18 cellular contexts compared by ENCODE assay signal in the genomic region with DNA sequence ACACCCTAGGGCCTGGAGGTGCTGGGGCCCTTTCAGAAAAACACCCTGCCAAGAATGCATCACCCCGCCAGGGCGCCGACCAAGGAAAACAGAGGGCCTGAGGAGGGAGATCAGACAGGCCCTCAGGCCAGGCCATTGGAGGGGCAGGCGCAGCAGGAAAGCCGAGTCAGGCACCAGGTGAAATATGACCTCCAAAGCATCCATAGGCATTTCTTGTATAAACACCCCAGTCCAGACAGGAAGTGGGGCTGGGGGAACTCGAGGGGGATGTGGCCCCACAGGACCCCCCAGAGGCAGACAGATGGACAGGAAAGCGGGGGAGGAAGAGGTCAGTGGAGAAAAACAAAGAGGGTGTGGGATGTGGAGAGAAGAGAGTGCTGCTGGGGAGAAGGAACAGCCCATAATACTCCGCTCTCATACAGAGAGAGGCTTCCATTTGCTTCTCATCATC. TPM values are rescaled to one million over a fixed set of nuclear protein-coding genes. Genes with fewer than 3 reads are reported as not detected.
DNase-seq lines count a peak whose midpoint lies in the region; ATAC-seq, FAIRE-seq and TF ChIP-seq lines count a peak whose summit lies in the region.
"Had no signal": no experiment of that assay in that cellular context is flagged by ENCODE, and none has a peak within 500 bp of the region (broad histone marks: within the 10 kb centered on the region; RNA-seq: fewer than 3 reads in every experiment).

No MANE protein-coding gene starts in this region.

- no peak for ATAC-seq in upper lobe of right lung
- ATAC-seq: stimulated activated naive CD8-positive, alpha-beta T cell treated with anti-CD3 and anti-CD28 coated beads, Interleukin-15, amount 100 ng/mL, for 72 hours had no signal

- no peaks in the 10 kb centered on the region for H3K27me3 ChIP-seq in ascending aorta
- no peaks in the 10 kb centered on the region for H3K27me3 ChIP-seq in upper lobe of right lung
- H3K27me3 ChIP-seq in colonic mucosa, result no peaks in the 10 kb centered on the region
- H3K27me3 ChIP-seq: right atrium auricular region had no signal

- no peak overlapping the region for H3K9ac ChIP-seq in colonic mucosa (ENCODE audit: low read depth in 2 of 2, low read length in 2 of 2)

- DNase-seq in HTR-8/SVneo (ENCODE audit: insufficient read length, low spot score) (peak; percentile 82), ascending aorta (ENCODE audit: low spot score in 2 of 2) (no peak), iPS-NIHi7 (ENCODE audit: extremely low spot score) (peak; percentile 61), smooth muscle cell of the brain vasculature (ENCODE audit: low read depth, low spot score) (peak; percentile 93), kidney tubule cell (ENCODE audit: low spot score) (no peak), upper lobe of right lung (no peak), colonic mucosa (no peak), frontal cortex (ENCODE audit: low spot score in 2 of 2) (no peak)
- DNase-seq: activated CD4-positive, alpha-beta memory T cell treated with anti-CD3 and anti-CD28 coated beads, Interleukin-2, amount 10 ng/mL, durations not matched to agents 7 days and 5 days; activated gamma-delta T cell treated with Interleukin-2 at 50 U/mL for 16 hours; C1 segment of cervical spinal cord; DND-41; SHP77 treated with DMSO at 0.1 percent for 48 hours; stimulated activated naive CD8-positive, alpha-beta T cell treated with anti-CD3 and anti-CD28 coated beads, Interleukin-15, amount 100 ng/mL, for 72 hours had no signal

- no peak overlapping the region for H3K4me3 ChIP-seq in ascending aorta
- H3K4me3 ChIP-seq in upper lobe of right lung, result no peak overlapping the region
- no peak overlapping the region for H3K4me3 ChIP-seq in colonic mucosa
- H3K4me3 ChIP-seq: right atrium auricular region had no signal

- H3K36me3 ChIP-seq in ascending aorta (peaks cover 18% of the 10 kb centered on the region in 2 donors), upper lobe of right lung (peaks cover 8% of the 10 kb centered on the region), colonic mucosa (no peaks in the 10 kb centered on the region)
- H3K36me3 ChIP-seq: right atrium auricular region had no signal

- H3K27ac ChIP-seq in ascending aorta, result peak overlapping the region; percentile 29 to 46
- H3K27ac ChIP-seq in upper lobe of right lung, result no peak overlapping the region
- H3K27ac ChIP-seq in colonic mucosa, result no peak overlapping the region
- H3K27ac ChIP-seq: right atrium auricular region had no signal

- FAIRE-seq in HTR-8/SVneo (lab: Jason Lieb, UNC) (peak; percentile 13), frontal cortex (lab: Jason Lieb, UNC) (no peak)
- FAIRE-seq: colon, GM12892, TTC549 had no signal

- no peak for TF ChIP-seq CTCF in ascending aorta (IDR thresholded peaks at IDR 0.05)
- no peak for TF ChIP-seq CTCF in upper lobe of right lung (IDR thresholded peaks at IDR 0.05)
- TF ChIP-seq CTCF in colonic mucosa (IDR thresholded peaks at IDR 0.05), result no peak

- H3K4me1 ChIP-seq in ascending aorta (peaks cover 7 to 13% of the 10 kb centered on the region in 2 donors), upper lobe of right lung (no peaks in the 10 kb centered on the region), colonic mucosa (no peaks in the 10 kb centered on the region)

- H3K9me3 ChIP-seq in ascending aorta, result no peaks in the 10 kb centered on the region
- H3K9me3 ChIP-seq in upper lobe of right lung, result no peaks in the 10 kb centered on the region
- no peaks in the 10 kb centered on the region for H3K9me3 ChIP-seq in colonic mucosa
- H3K9me3 ChIP-seq: right atrium auricular region had no signal

- intact Hi-C loops in ascending aorta (cut with DNase I), result no loop called here
- intact Hi-C loops in upper lobe of right lung (cut with DNase I), result no loop called here
- intact Hi-C loops in colonic mucosa (cut with DNase I), result no loop called here

RNA-seq across cellular contexts. Expression of a gene that starts 18.2 kb away (rescaled TPM):
- 18.1 TPM for total RNA-seq in ascending aorta
- 4.5 TPM for total RNA-seq in upper lobe of right lung
- 1 to 10 TPM; 4.9 to 6.2 TPM for total RNA-seq in colonic mucosa
- total RNA-seq in frontal cortex, result 3.3 TPM

Comparison
In these comparisons a context has a peak if more than half of its experiments do, and no peak if none do; other contexts are left out.
1. DNase-seq: peak in HTR-8/SVneo (single experiment), iPS-NIHi7 (single experiment) and smooth muscle cell of the brain vasculature (single experiment); none in ascending aorta (0 of 2), kidney tubule cell (single experiment), upper lobe of right lung (single experiment), colonic mucosa (single experiment) and frontal cortex (0 of 2).
2. H3K27ac ChIP-seq: peak in ascending aorta (2 of 2); none in upper lobe of right lung (single experiment) and colonic mucosa (single experiment).